In the genomic region with DNA sequence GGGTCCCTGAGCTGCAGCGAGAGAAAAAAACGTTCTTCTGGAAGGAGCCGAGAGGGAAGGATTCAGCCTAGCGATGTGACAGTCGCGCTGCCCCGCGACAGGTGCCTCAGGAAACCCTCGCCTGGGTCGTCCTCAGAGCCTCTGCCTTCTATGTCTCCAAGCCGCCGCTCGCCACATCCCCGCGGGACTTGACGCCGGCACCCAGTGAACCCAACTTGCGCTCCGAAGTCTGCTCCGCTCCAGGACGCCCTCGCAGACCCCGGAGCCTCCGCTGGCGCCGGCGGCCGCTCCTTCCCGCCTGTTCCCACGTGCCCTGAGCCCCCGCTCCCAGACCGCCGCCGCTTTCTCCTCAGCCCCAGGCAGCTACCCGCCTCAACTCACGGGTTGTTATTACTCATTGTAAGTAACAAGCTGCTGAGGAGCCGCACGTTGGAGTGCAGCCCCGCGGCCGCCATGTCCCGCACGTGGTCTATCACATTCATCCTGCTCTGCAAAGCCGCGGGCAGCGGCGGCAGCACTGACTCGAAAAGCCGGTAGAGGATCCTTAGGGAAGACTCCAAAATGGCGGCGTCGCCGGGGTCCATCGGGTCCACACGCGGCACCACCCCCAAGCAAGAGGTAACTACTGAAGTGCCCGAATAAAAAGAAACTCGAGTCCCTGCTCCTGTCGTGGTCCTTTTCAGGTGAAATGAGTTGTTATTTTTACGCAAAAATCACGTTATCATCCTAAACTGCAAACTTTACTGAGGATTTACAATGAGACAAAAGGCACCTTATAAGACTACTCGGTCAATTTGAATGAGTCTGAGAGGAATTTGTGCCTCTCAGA, we compare ENCODE assay signal across 8 cellular contexts.
DNase-seq lines count a peak whose midpoint lies in the region.

Gene ANAPC7 (minus strand): TSS at position 563 of the 829 bp plus-strand sequence. CDS start 81 bp downstream, at position 482.

- peak within 1 kb of the TSS; percentile 100 for H3K9ac ChIP-seq in SK-N-MC (ENCODE audit: insufficient read length)

- peak within 1 kb of the TSS; percentile 91 for H3K4me3 Mint-ChIP-seq in activated naive CD4-positive, alpha-beta T cell treated with anti-CD3 and anti-CD28 coated beads, Interleukin-2, amount 10 ng/mL, durations not matched to agents 7 days and 5 days

- peaks cover 21% of the 10 kb centered on the region for H3K36me3 ChIP-seq in SK-N-MC (ENCODE audit: insufficient read depth, low read length)

- CTCF ChIA-PET in activated naive CD4-positive, alpha-beta T cell treated with anti-CD3 and anti-CD28 coated beads, Interleukin-2, amount 10 ng/mL, durations not matched to agents 7 days and 5 days (lab: Charles Lee) = interaction anchor here (1.1 to 1.8 kb wide), 2 partner anchors 28 to 30 kb away, joined by 3 to 5 read pairs; no protein-coding TSS in a partner anchor

- H3K36me3 Mint-ChIP-seq in activated naive CD4-positive, alpha-beta T cell treated with anti-CD3 and anti-CD28 coated beads, Interleukin-2, amount 10 ng/mL, durations not matched to agents 7 days and 5 days = peaks cover 19% of the 10 kb centered on the region

- H3K4me1 Mint-ChIP-seq in activated naive CD4-positive, alpha-beta T cell treated with anti-CD3 and anti-CD28 coated beads, Interleukin-2, amount 10 ng/mL, durations not matched to agents 7 days and 5 days = peaks cover 37% of the 10 kb centered on the region

- no peaks in the 10 kb centered on the region for H3K9me3 ChIP-seq in SK-N-MC (ENCODE audit: low read depth, low read length)

- H3K4me3 ChIP-seq in SK-N-MC = peak within 1 kb of the TSS; percentile 90

- H3K27ac ChIP-seq in SK-N-MC (peak within 1 kb of the TSS; percentile 99), substantia nigra (ENCODE audit: low read depth, low read length, poor library complexity, severe bottlenecking) (peak within 1 kb of the TSS; percentile 98)

- no peaks in the 10 kb centered on the region for H3K9me3 Mint-ChIP-seq in activated naive CD4-positive, alpha-beta T cell treated with anti-CD3 and anti-CD28 coated beads, Interleukin-2, amount 10 ng/mL, durations not matched to agents 7 days and 5 days

- H3K27ac Mint-ChIP-seq in activated naive CD4-positive, alpha-beta T cell treated with anti-CD3 and anti-CD28 coated beads, Interleukin-2, amount 10 ng/mL, durations not matched to agents 7 days and 5 days = peak within 1 kb of the TSS; percentile 99

- H3K27me3 Mint-ChIP-seq in activated naive CD4-positive, alpha-beta T cell treated with anti-CD3 and anti-CD28 coated beads, Interleukin-2, amount 10 ng/mL, durations not matched to agents 7 days and 5 days = no peaks in the 10 kb centered on the region

- DNase-seq in DMS79 treated with DMSO at 0.1 percent for 48 hours (lab: John Stamatoyannopoulos, UW) = peak; percentile 91
- DNase-seq in HCEC 1CT = peak; percentile 86
- peak; percentile 84 for DNase-seq in NCI-H1048 (lab: John Stamatoyannopoulos, UW)
- peak; percentile 66 for DNase-seq in SK-N-MC (ENCODE audit: low read depth, low spot score)
- DNase-seq in activated naive CD4-positive, alpha-beta T cell treated with anti-CD3 and anti-CD28 coated beads, Interleukin-2, amount 10 ng/mL, durations not matched to agents 7 days and 5 days = peak; percentile 91
- DNase-seq in germinal center (ENCODE audit: low spot score) = peak; percentile 92
- DNase-seq in non-pigmented ciliary epithelial cell (ENCODE audit: low read depth) = peak; percentile 40
- DNase-seq in substantia nigra (lab: John Stamatoyannopoulos, UW) = peak in 48 of 49 donors; percentile 38 to 92 (median 82)

Comparison
In these comparisons a context has a peak if more than half of its experiments do, and no peak if none do; other contexts are left out.
1. Peak in every context shown above with its lines: DNase-seq, H3K4me3 ChIP-seq and H3K27ac ChIP-seq.
2. DNase-seq: peak in every context shown above with its lines; median percentile 92 in germinal center; 91 in DMS79 treated with DMSO at 0.1 percent for 48 hours; 91 in activated naive CD4-positive, alpha-beta T cell treated with anti-CD3 and anti-CD28 coated beads, Interleukin-2, amount 10 ng/mL, durations not matched to agents 7 days and 5 days; 86 in HCEC 1CT; 84 in NCI-H1048; 82 in substantia nigra; 66 in SK-N-MC; 40 in non-pigmented ciliary epithelial cell.